ENCODE assay signal across 1 cellular context in the genomic region with DNA sequence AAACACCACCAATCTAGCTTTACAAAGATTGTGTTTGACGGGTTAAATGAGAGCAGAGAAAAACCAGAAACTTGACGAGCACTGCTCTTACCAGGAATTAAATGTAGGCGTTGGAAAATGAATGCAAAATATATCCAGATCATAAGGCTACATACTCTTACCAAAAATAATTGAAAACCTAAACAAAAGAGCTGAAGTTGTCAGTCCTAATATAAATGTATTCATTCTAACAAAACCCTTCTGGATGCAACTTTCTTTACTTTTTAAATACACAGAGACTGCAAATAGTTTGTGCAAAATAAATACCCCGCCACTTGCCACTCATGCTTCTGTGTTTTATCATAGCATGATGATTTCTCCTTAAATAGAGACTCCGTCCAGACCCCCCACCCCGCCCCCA.
TF ChIP-seq lines count a peak whose summit lies in the region.

No MANE protein-coding gene starts in this region.

TF ChIP-seq in WTC11, 78 proteins besides CTCF, POLR2A, EP300 and RAD21 (continued from another document):
- TF ChIP-seq, protein P1, sequence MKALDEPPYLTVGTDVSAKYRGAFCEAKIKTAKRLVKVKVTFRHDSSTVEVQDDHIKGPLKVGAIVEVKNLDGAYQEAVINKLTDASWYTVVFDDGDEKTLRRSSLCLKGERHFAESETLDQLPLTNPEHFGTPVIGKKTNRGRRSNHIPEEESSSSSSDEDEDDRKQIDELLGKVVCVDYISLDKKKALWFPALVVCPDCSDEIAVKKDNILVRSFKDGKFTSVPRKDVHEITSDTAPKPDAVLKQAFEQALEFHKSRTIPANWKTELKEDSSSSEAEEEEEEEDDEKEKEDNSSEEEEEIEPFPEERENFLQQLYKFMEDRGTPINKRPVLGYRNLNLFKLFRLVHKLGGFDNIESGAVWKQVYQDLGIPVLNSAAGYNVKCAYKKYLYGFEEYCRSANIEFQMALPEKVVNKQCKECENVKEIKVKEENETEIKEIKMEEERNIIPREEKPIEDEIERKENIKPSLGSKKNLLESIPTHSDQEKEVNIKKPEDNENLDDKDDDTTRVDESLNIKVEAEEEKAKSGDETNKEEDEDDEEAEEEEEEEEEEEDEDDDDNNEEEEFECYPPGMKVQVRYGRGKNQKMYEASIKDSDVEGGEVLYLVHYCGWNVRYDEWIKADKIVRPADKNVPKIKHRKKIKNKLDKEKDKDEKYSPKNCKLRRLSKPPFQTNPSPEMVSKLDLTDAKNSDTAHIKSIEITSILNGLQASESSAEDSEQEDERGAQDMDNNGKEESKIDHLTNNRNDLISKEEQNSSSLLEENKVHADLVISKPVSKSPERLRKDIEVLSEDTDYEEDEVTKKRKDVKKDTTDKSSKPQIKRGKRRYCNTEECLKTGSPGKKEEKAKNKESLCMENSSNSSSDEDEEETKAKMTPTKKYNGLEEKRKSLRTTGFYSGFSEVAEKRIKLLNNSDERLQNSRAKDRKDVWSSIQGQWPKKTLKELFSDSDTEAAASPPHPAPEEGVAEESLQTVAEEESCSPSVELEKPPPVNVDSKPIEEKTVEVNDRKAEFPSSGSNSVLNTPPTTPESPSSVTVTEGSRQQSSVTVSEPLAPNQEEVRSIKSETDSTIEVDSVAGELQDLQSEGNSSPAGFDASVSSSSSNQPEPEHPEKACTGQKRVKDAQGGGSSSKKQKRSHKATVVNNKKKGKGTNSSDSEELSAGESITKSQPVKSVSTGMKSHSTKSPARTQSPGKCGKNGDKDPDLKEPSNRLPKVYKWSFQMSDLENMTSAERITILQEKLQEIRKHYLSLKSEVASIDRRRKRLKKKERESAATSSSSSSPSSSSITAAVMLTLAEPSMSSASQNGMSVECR (CRISPR knock-in tag; IDR thresholded peaks at IDR 0.05; ENCODE audit: borderline replicate concordance) = no peak
